26 cellular contexts compared by ENCODE assay signal in genomic region chr3:172251211-172251610, GRCh38.
DNase-seq lines count a peak whose midpoint lies in the region; ATAC-seq, FAIRE-seq and TF ChIP-seq lines count a peak whose summit lies in the region.
"Had no signal": no experiment of that assay in that cellular context is flagged by ENCODE, and none has a peak within 500 bp of the region (broad histone marks: within the 10 kb centered on the region; RNA-seq: fewer than 3 reads in every experiment).

No MANE protein-coding gene starts in this region.

- H3K4me3 ChIP-seq in K562 (no peak overlapping the region), smooth muscle cell (no peak overlapping the region)
- H3K4me3 ChIP-seq: A549, BLaER1, GM12878 had no signal

- H3K27ac ChIP-seq in K562 (ENCODE audit: extremely low read depth, low read depth, low read length) = no peak overlapping the region
- peak overlapping the region; percentile 71 for H3K27ac ChIP-seq in smooth muscle cell (ENCODE audit: low read depth)
- H3K27ac ChIP-seq: 22Rv1, A549, BLaER1 had no signal

- BruUV-seq in K562 (replicated peaks; lab: Mats Ljungman, UMichigan) = no TSS peak

- TF ChIP-seq EP300 in K562 (IDR thresholded peaks at IDR 0.05; ENCODE audit: low read length) = no peak

- H3K27me3 ChIP-seq in K562 (ENCODE audit: control insufficient read depth in 2 of 2, insufficient read depth in 2 of 2, low read length in 2 of 2) = no peaks in the 10 kb centered on the region
- H3K27me3 ChIP-seq in smooth muscle cell (ENCODE audit: low read depth) = no peaks in the 10 kb centered on the region
- H3K27me3 ChIP-seq: BE2C, BLaER1 had no signal

- H3K9me3 ChIP-seq in K562 (replicated peaks; ENCODE audit: control insufficient read depth, insufficient read depth, low read depth, low read length) = no peaks in the 10 kb centered on the region
- H3K9me3 ChIP-seq in smooth muscle cell (replicated peaks; ENCODE audit: low read depth) = no peaks in the 10 kb centered on the region
- H3K9me3 ChIP-seq: A549, BE2C, BLaER1 had no signal

- intact Hi-C loops in Right ventricle myocardium inferior (cut with DNase I) = no loop called here
- intact Hi-C loops in left ventricle myocardium superior (cut with micrococcal nuclease) = no loop called here
- intact Hi-C loops in K562 (cut with micrococcal nuclease) = no loop called here

- TF ChIP-seq CTCF in K562 (IDR thresholded peaks at IDR 0.05 in 2 of 3, conservative IDR thresholded peaks at IDR 0.05 in 1 of 3; ENCODE audit: insufficient read depth in 2 of 3, low read depth in 1 of 3, low read length in 3 of 3) = no peak
- TF ChIP-seq CTCF in smooth muscle cell (IDR thresholded peaks at IDR 0.05; ENCODE audit: borderline replicate concordance, insufficient read depth, poor library complexity, severe bottlenecking) = no peak

- TF ChIP-seq RAD21 in K562 (CRISPR knock-in tag; conservative IDR thresholded peaks at IDR 0.05 in 1 of 2, IDR thresholded peaks at IDR 0.05 in 1 of 2) = no peak

- WGBS in K562 (ENCODE audit: insufficient coverage, low coverage, missing lambda C conversion rate) = 95% methylated on average over 13 of the region's 13 CpGs
- 99% methylated on average over 13 of the region's 13 CpGs for WGBS in smooth muscle cell (ENCODE audit: low lambda C conversion rate)

- TF ChIP-seq POLR2A in K562 (conservative IDR thresholded peaks at IDR 0.05) = no peak

- H3K36me3 ChIP-seq in K562 (ENCODE audit: control insufficient read depth, insufficient read depth, low read length) = peaks cover 40% of the 10 kb centered on the region
- peaks cover 15% of the 10 kb centered on the region for H3K36me3 ChIP-seq in smooth muscle cell (ENCODE audit: low read depth)
- H3K36me3 ChIP-seq: BE2C had no signal

- DNase-seq in Right ventricle myocardium inferior (ENCODE audit: missing footprints) (peak; percentile 52), left ventricle myocardium superior (no peak), K562 (ENCODE audit: extremely low read depth in 1 of 4, low spot score in 3 of 4) (no peak), smooth muscle cell (lab: John Stamatoyannopoulos, UW; ENCODE audit: unreplicated experiment) (no peak), NOMO-1 treated with dmso at 0.1 percent for 144 hours (lab: John Stamatoyannopoulos, UW; ENCODE audit: unreplicated experiment) (no peak)
- DNase-seq: ACHN; BE2C; C1 segment of cervical spinal cord; CD4-positive, alpha-beta memory T cell; CD4-positive, CD25-positive, alpha-beta regulatory T cell; CD8-positive, alpha-beta memory T cell; COR-L47; DMS 273 treated with DMSO at 0.1 percent for 48 hours; DMS153; DMS53; DMS79; DND-41; EL; GDM1 had no signal

- no peak for FAIRE-seq in K562 (lab: Jason Lieb, UNC)
- FAIRE-seq: A549, GM12878, GM12892, GM18507, GM19239 had no signal

- H3K79me2 ChIP-seq in K562 (ENCODE audit: control insufficient read depth, insufficient read depth, low read length) (no peaks in the 10 kb centered on the region), smooth muscle cell (ENCODE audit: low read depth) (peaks cover 100% of the 10 kb centered on the region)

- ATAC-seq in Right ventricle myocardium inferior (no peak), left ventricle myocardium superior (no peak), K562 (no peak)
- ATAC-seq: A549, GM12878 had no signal

- H3K9ac ChIP-seq in K562 (ENCODE audit: insufficient read depth in 1 of 2, low read depth in 2 of 2, low read length in 2 of 2) (no peak overlapping the region), smooth muscle cell (ENCODE audit: low read depth) (no peak overlapping the region)
- H3K9ac ChIP-seq: BLaER1 had no signal

- peaks cover 54% of the 10 kb centered on the region for H3F3A ChIP-seq in smooth muscle cell (ENCODE audit: low read depth)

- H4K20me1 ChIP-seq in K562 (replicated peaks; ENCODE audit: control insufficient read depth, insufficient read depth, low read length) (no peaks in the 10 kb centered on the region), smooth muscle cell (ENCODE audit: low read depth) (peaks cover 98% of the 10 kb centered on the region)
- H4K20me1 ChIP-seq: BLaER1 had no signal

- no peak overlapping the region for H3K4me2 ChIP-seq in K562 (ENCODE audit: insufficient read depth, low read length)
- H3K4me2 ChIP-seq in smooth muscle cell = no peak overlapping the region
- H3K4me2 ChIP-seq: A549, BLaER1 had no signal

- H3K9me1 ChIP-seq in K562 (ENCODE audit: control insufficient read depth, insufficient read depth, low read length) = no peaks in the 10 kb centered on the region

- H2AFZ ChIP-seq in K562 (ENCODE audit: low read depth, low read length) (no peak overlapping the region), smooth muscle cell (ENCODE audit: low read depth) (no peak overlapping the region)

- H3K4me1 ChIP-seq in K562 (replicated peaks in 1 of 2; ENCODE audit: control insufficient read depth in 2 of 2, insufficient read depth in 2 of 2, low read length in 2 of 2) (no peaks in the 10 kb centered on the region; a peak in 1 of 5 replicates), smooth muscle cell (ENCODE audit: low read depth) (peaks cover 5% of the 10 kb centered on the region)
- H3K4me1 ChIP-seq: BE2C, BLaER1 had no signal

- in situ Hi-C loops in K562 (cut with MboI) = no loop called here

- POLR2A ChIA-PET in K562 (lab: Yijun Ruan, JAX) = no interaction called here

- CTCF ChIA-PET in K562 (lab: Yijun Ruan, JAX; ENCODE audit: low intra/inter-chr PET ratio) = no interaction called here

TF ChIP-seq in K562, 482 proteins besides CTCF, POLR2A, EP300 and RAD21:
- TF ChIP-seq ZNF707 (CRISPR knock-in tag; conservative IDR thresholded peaks at IDR 0.05) = no peak
- no peak for TF ChIP-seq TOE1 (IDR thresholded peaks at IDR 0.05; ENCODE audit: borderline replicate concordance)
- TF ChIP-seq TOE1 (CRISPR knock-in tag; IDR thresholded peaks at IDR 0.05; ENCODE audit: borderline replicate concordance, low read depth) = no peak
- TF ChIP-seq ZBTB33 (CRISPR knock-in tag; IDR thresholded peaks at IDR 0.05) = peak; percentile 35; the same call in 1 of the 2 replicates
- no peak for TF ChIP-seq EZH2 (IDR thresholded peaks at IDR 0.05; ENCODE audit: borderline replicate concordance, low read depth, low read length)
- TF ChIP-seq ILK (tag; IDR thresholded peaks at IDR 0.05; ENCODE audit: borderline replicate concordance, low read depth) = no peak
